27 cellular contexts compared by ENCODE assay signal in the genomic region with DNA sequence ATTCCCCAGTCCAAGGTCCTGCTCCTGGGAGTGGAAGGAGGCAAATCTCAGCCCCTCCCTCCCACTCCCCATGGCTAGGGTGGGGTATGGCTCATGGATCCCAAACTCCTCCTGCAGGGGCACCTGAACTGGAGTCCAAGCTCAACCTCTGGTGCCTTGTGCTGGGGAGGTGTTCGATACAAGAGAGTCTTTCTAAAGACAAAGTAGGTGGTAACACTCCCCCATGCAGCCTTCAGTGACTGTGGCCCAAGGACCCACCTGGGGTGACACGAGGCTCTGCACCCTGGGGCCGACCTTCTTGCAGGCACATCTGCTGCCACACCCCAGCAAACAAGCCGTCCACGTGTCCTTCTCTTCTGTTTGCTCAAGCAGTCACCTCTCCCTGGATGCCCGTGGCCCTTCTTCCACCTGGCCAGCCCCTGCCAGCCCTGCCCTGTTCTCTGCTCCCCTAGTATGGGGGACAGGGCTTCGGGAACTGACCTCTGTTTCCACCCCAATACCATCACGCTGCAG. TPM values are rescaled to one million over a fixed set of nuclear protein-coding genes. Genes with fewer than 3 reads are reported as not detected.
"Had no signal": no experiment of that assay in that cellular context is flagged by ENCODE, and none has a peak within 500 bp of the region (broad histone marks: within the 10 kb centered on the region; RNA-seq: fewer than 3 reads in every experiment).

No MANE protein-coding gene starts in this region.

- H3K36me3 ChIP-seq: breast epithelium had no signal

- H3K9me3 ChIP-seq: breast epithelium had no signal

- H3K9me3 Mint-ChIP-seq: activated CD4-positive, alpha-beta memory T cell treated with anti-CD3 and anti-CD28 coated beads, Interleukin-2, amount 10 ng/mL, durations not matched to agents 7 days and 5 days; activated naive CD4-positive, alpha-beta T cell treated with anti-CD3 and anti-CD28 coated beads, Interleukin-2, amount 50 U/mL, for 24 hours; activated T-cell treated with anti-CD3 and anti-CD28 coated beads, Interleukin-2, amount 50 U/mL, for 24 hours; activated T-helper 1 cell treated with anti-CD3 and anti-CD28 coated beads, Interleukin-12 subunit alpha, Interleukin-12 subunit beta, Interleukin-2, Interleukin-4 antibody, amounts not matched to agents 30 ng/mL and 10 ng/mL and 1 ng/mL, durations not matched to agents 14 hours and 24 hours and 36 hours had no signal

- FAIRE-seq: K562, RCC 7860 had no signal

- H3K4me1 ChIP-seq: breast epithelium had no signal

- DNase-seq: activated CD4-positive, alpha-beta memory T cell treated with anti-CD3 and anti-CD28 coated beads, Interleukin-2, amount 10 ng/mL, durations not matched to agents 7 days and 5 days; activated CD4-positive, alpha-beta T cell treated with anti-CD3 and anti-CD28 coated beads for 36 hours; activated CD4-positive, alpha-beta T cell treated with anti-CD3 and anti-CD28 coated beads, Interleukin-2, amount 50 U/mL, for 1 hour; activated effector memory CD4-positive, alpha-beta T cell treated with Interleukin-2 at 50 U/mL for 16 hours; activated naive CD4-positive, alpha-beta T cell; activated T-cell treated with anti-CD3 and anti-CD28 coated beads, Interleukin-2, amount 50 U/mL, for 24 hours; aorta; caudate nucleus; Kasumi-1; NCI-H1048; NCI-H146; NCI-H187 treated with DMSO at 0.1 percent for 48 hours; NCI-H2081 treated with DMSO at 0.1 percent for 48 hours; NCI-H2171 treated with DMSO at 0.1 percent for 48 hours; NCI-H226; NCI-H526 treated with DMSO at 0.1 percent for 48 hours; NK-92 treated with Interleukin-12 subunit alpha and Interleukin-12 subunit beta, amount 100 ng/mL, for 24 hours; SHP77 treated with DMSO at 0.1 percent for 48 hours; T-helper 17 cell; T1000 had no signal

- H3K27ac Mint-ChIP-seq: activated CD4-positive, alpha-beta memory T cell treated with anti-CD3 and anti-CD28 coated beads, Interleukin-2, amount 10 ng/mL, durations not matched to agents 7 days and 5 days; activated CD4-positive, alpha-beta T cell treated with anti-CD3 and anti-CD28 coated beads for 36 hours; activated naive CD4-positive, alpha-beta T cell treated with anti-CD3 and anti-CD28 coated beads, Interleukin-2, amount 50 U/mL, for 24 hours; activated T-cell treated with anti-CD3 and anti-CD28 coated beads, Interleukin-2, amount 50 U/mL, for 24 hours; activated T-helper 1 cell treated with anti-CD3 and anti-CD28 coated beads, Interleukin-12 subunit alpha, Interleukin-12 subunit beta, Interleukin-2, Interleukin-4 antibody, amounts not matched to agents 30 ng/mL and 10 ng/mL and 1 ng/mL, durations not matched to agents 14 hours and 24 hours and 36 hours; T-helper 17 cell had no signal

- H3K36me3 Mint-ChIP-seq: activated naive CD4-positive, alpha-beta T cell treated with anti-CD3 and anti-CD28 coated beads, Interleukin-2, amount 50 U/mL, for 24 hours had no signal

- ATAC-seq: activated CD4-positive, alpha-beta T cell treated with anti-CD3 and anti-CD28 coated beads for 36 hours; K562; T-helper 17 cell had no signal

- H3K27ac ChIP-seq: breast epithelium, VCaP had no signal

- H3K4me1 Mint-ChIP-seq: activated naive CD4-positive, alpha-beta T cell treated with anti-CD3 and anti-CD28 coated beads, Interleukin-2, amount 50 U/mL, for 24 hours; T-helper 17 cell had no signal

- H3K4me3 Mint-ChIP-seq: activated CD4-positive, alpha-beta memory T cell treated with anti-CD3 and anti-CD28 coated beads, Interleukin-2, amount 10 ng/mL, durations not matched to agents 7 days and 5 days; activated CD4-positive, alpha-beta T cell treated with anti-CD3 and anti-CD28 coated beads for 36 hours; activated naive CD4-positive, alpha-beta T cell treated with anti-CD3 and anti-CD28 coated beads, Interleukin-2, amount 50 U/mL, for 24 hours; activated T-cell treated with anti-CD3 and anti-CD28 coated beads, Interleukin-2, amount 50 U/mL, for 24 hours; activated T-helper 1 cell treated with anti-CD3 and anti-CD28 coated beads, Interleukin-12 subunit alpha, Interleukin-12 subunit beta, Interleukin-2, Interleukin-4 antibody, amounts not matched to agents 30 ng/mL and 10 ng/mL and 1 ng/mL, durations not matched to agents 14 hours and 24 hours and 36 hours; T-helper 17 cell had no signal

- H3K4me3 ChIP-seq: breast epithelium, K562 had no signal

RNA-seq across cellular contexts. Expression of a gene that starts 36.7 kb away (rescaled TPM):
- total RNA-seq: activated CD4-positive, alpha-beta memory T cell treated with anti-CD3 and anti-CD28 coated beads, Interleukin-2, amount 10 ng/mL, durations not matched to agents 7 days and 5 days; activated CD4-positive, alpha-beta T cell treated with anti-CD3 and anti-CD28 coated beads for 36 hours; activated T-helper 1 cell treated with anti-CD3 and anti-CD28 coated beads, Interleukin-12 subunit alpha, Interleukin-12 subunit beta, Interleukin-2, Interleukin-4 antibody, amounts not matched to agents 30 ng/mL and 10 ng/mL and 1 ng/mL, durations not matched to agents 14 hours and 24 hours and 36 hours; aorta; K562; M059J; T-helper 17 cell had no signal
- polyA plus RNA-seq: aorta had no signal
